Comparison of ENCODE assay signal across 25 cellular contexts in genomic region chr4:8211229-8211628, GRCh38. TPM values are rescaled to one million over a fixed set of nuclear protein-coding genes. Genes with fewer than 3 reads are reported as not detected.
"Had no signal": no experiment of that assay in that cellular context is flagged by ENCODE, and none has a peak within 500 bp of the region (broad histone marks: within the 10 kb centered on the region; RNA-seq: fewer than 3 reads in every experiment).

No MANE protein-coding gene starts in this region.

- H3K9me3 Mint-ChIP-seq: activated naive CD4-positive, alpha-beta T cell treated with anti-CD3 and anti-CD28 coated beads, Interleukin-2, amount 50 U/mL, for 72 hours; activated T-helper 17 cell treated with anti-CD3 and anti-CD28 coated beads, Interleukin-2, amount 50 U/mL, for 72 hours; immature natural killer cell; nephron; WTC11 had no signal

- H3K4me1 ChIP-seq: ascending aorta had no signal

- H3K4me3 Mint-ChIP-seq: activated T-helper 17 cell treated with anti-CD3 and anti-CD28 coated beads, Interleukin-2, amount 50 U/mL, for 72 hours; immature natural killer cell; nephron; WTC11 had no signal

- DNase-seq: activated T-cell treated with anti-CD3 and anti-CD28 coated beads, Interleukin-2, amount 50 U/mL, for 1 hour; brain microvascular endothelial cell; central memory CD4-positive, alpha-beta T cell; glutamatergic neuron; immature natural killer cell; kidney glomerular epithelial cell; left ventricle myocardium inferior; mammary epithelial cell; sigmoid colon; stimulated activated CD4-positive, alpha-beta T cell treated with anti-CD3 and anti-CD28 coated beads, Interleukin-15, amount 100 ng/mL, for 24 hours; stimulated activated CD4-positive, alpha-beta T cell treated with anti-CD3 and anti-CD28 coated beads, Interleukin-2, amount 100 ng/mL, for 48 hours; stimulated activated CD8-positive, alpha-beta memory T cell treated with anti-CD3 and anti-CD28 coated beads, Interleukin-4, amount 100 ng/mL, for 48 hours; stomach; T-helper 1 cell; T-helper 9 cell; transverse colon had no signal

- H3K27me3 Mint-ChIP-seq: activated T-helper 17 cell treated with anti-CD3 and anti-CD28 coated beads, Interleukin-2, amount 50 U/mL, for 72 hours had no signal

- H3K4me1 Mint-ChIP-seq: activated T-helper 17 cell treated with anti-CD3 and anti-CD28 coated beads, Interleukin-2, amount 50 U/mL, for 72 hours had no signal

- H3K36me3 ChIP-seq: ascending aorta, brain microvascular endothelial cell, sigmoid colon, transverse colon had no signal

- H3K4me3 ChIP-seq: ascending aorta, esophagus muscularis mucosa, hepatocyte, left ventricle myocardium inferior, sigmoid colon, smooth muscle cell, stomach, transverse colon had no signal

- ATAC-seq: activated naive CD4-positive, alpha-beta T cell treated with anti-CD3 and anti-CD28 coated beads, Interleukin-2, amount 50 U/mL, for 72 hours; activated T-helper 17 cell treated with anti-CD3 and anti-CD28 coated beads, Interleukin-2, amount 50 U/mL, for 72 hours; WTC11 had no signal

- H2AFZ ChIP-seq: hepatocyte had no signal

- H3K27ac ChIP-seq: ascending aorta, brain microvascular endothelial cell, esophagus muscularis mucosa, hepatocyte, left ventricle myocardium inferior, sigmoid colon, stomach, transverse colon had no signal

- H3K4me2 ChIP-seq: hepatocyte, smooth muscle cell had no signal

- H3K27ac Mint-ChIP-seq: activated T-helper 17 cell treated with anti-CD3 and anti-CD28 coated beads, Interleukin-2, amount 50 U/mL, for 72 hours; immature natural killer cell; WTC11 had no signal

- H3K36me3 Mint-ChIP-seq: activated naive CD4-positive, alpha-beta T cell treated with anti-CD3 and anti-CD28 coated beads, Interleukin-2, amount 50 U/mL, for 72 hours; WTC11 had no signal

- H3K9me3 ChIP-seq: ascending aorta, esophagus muscularis mucosa, left ventricle myocardium inferior, sigmoid colon, stomach, transverse colon had no signal

- H3K27me3 ChIP-seq: ascending aorta, brain microvascular endothelial cell, esophagus muscularis mucosa, hepatocyte, stomach, transverse colon had no signal

- H3K79me2 ChIP-seq: hepatocyte had no signal

RNA-seq across cellular contexts. Expression of gene ABLIM2, which starts 52.6 kb away (rescaled TPM):
- total RNA-seq: smooth muscle cell had no signal

RNA-seq across cellular contexts. Expression of gene HTRA3, which starts 58.3 kb away (rescaled TPM):
- total RNA-seq: activated naive CD4-positive, alpha-beta T cell treated with anti-CD3 and anti-CD28 coated beads, Interleukin-2, amount 50 U/mL, for 72 hours; activated T-helper 17 cell treated with anti-CD3 and anti-CD28 coated beads, Interleukin-2, amount 50 U/mL, for 72 hours; mononuclear cell had no signal
